In the genomic region with DNA sequence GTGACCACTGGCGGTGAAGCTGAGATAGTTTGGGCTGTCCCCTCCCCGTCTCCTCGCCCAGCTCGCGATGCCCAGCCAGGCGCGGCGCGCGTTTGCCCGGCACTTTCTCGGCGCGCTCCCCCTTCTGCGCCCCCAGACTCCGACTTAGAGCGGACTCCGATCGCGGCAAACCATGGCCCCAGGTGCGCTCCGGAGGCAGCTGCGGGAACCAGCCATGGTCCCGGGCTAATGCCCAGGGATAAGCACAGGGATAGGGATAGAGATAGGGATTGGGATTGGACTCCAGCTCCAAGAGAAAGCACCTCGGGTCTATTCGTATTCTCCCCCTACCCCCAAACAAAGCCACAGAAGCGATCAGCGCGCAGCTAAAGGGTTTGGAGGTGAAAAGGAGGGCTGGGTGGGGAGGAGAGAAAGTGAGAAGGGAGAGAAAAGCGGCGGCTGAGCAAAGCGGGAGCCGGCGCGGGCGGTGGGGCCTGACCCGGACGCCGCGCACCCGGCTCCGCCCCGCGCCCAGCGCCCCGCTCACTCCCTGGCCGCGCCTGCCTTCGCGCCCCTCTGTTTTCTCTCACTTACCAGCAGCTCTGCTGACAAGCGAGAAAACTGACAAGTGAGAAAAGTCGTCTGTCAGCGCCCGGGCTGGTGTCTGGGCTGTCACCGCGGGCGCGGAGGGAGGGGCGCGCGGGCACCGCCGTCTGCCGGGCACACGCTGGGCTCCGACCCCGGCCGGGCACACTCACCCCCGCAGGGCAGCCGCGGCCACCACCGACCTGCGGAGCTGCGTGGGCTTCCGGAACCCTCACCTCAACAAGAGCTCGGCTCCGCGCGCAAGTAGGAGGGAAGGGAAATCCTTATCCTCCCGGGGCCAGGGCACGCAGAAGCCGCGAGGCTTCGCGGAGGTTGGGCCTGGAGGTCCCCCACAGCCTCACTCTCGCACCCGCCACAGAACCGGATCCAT, we compare ENCODE assay signal across 9 cellular contexts. TPM values are rescaled to one million over a fixed set of nuclear protein-coding genes. Genes with fewer than 3 reads are reported as not detected.
DNase-seq lines count a peak whose midpoint lies in the region; ATAC-seq and TF ChIP-seq lines count a peak whose summit lies in the region.
"Had no signal": no experiment of that assay in that cellular context is flagged by ENCODE, and none has a peak within 500 bp of the region (broad histone marks: within the 10 kb centered on the region; RNA-seq: fewer than 3 reads in every experiment).

A gene (minus strand): TSS at position 2 of the 955 bp plus-strand sequence.

- H3K9me3 ChIP-seq in fibroblast of lung (ENCODE audit: control insufficient read depth, insufficient read depth, low read depth, low read length): no peaks in the 10 kb centered on the region
- no peaks in the 10 kb centered on the region for H3K9me3 ChIP-seq in muscle layer of duodenum (ENCODE audit: control insufficient read depth in 1 of 2, low read length in 2 of 2)
- no peaks in the 10 kb centered on the region for H3K9me3 ChIP-seq in uterus

- peak within 1 kb of the TSS; percentile 44 to 74 (median 56) for H3K4me3 ChIP-seq in fibroblast of lung (replicated peaks in 1 of 4; ENCODE audit: control extremely low read depth in 1 of 4, insufficient read depth in 1 of 4, low read depth in 3 of 4, low read length in 4 of 4)
- H3K4me3 ChIP-seq in muscle layer of duodenum (ENCODE audit: low read depth in 1 of 2, low read length in 2 of 2): peak within 1 kb of the TSS; percentile 49 to 77
- H3K4me3 ChIP-seq in uterus: peak within 1 kb of the TSS; percentile 42 to 70

- H3K27me3 ChIP-seq in fibroblast of lung (ENCODE audit: control insufficient read depth, insufficient read depth, low read length) (no peaks in the 10 kb centered on the region), muscle layer of duodenum (ENCODE audit: low read depth, low read length) (peaks cover 5% of the 10 kb centered on the region), uterus (no peaks in the 10 kb centered on the region)

- H3K36me3 ChIP-seq in fibroblast of lung (ENCODE audit: control insufficient read depth, insufficient read depth, low read length) (no peaks in the 10 kb centered on the region), muscle layer of duodenum (ENCODE audit: control insufficient read depth in 1 of 2, insufficient read depth in 2 of 2, low read length in 2 of 2) (no peaks in the 10 kb centered on the region), uterus (no peaks in the 10 kb centered on the region)

- no peaks in the 10 kb centered on the region for H4K20me1 ChIP-seq in fibroblast of lung (ENCODE audit: control insufficient read depth, extremely low read depth, insufficient read depth, low read length)

- TF ChIP-seq CTCF in fibroblast of lung (conservative IDR thresholded peaks at IDR 0.05 in 1 of 2, IDR thresholded peaks at IDR 0.05 in 1 of 2; ENCODE audit: low read depth in 1 of 2, low read length in 2 of 2) (no peak), uterus (IDR thresholded peaks at IDR 0.05) (no peak)

- peak within 1 kb of the TSS; percentile 59 for H3K4me2 ChIP-seq in fibroblast of lung (ENCODE audit: extremely low read depth, insufficient read depth, low read length)

- peak; percentile 21 to 49 for DNase-seq in NCI-H524 (lab: John Stamatoyannopoulos, UW)
- no peak for DNase-seq in NCI-H524 treated with DMSO at 0.1 percent for 48 hours (lab: John Stamatoyannopoulos, UW)
- peak in 1 of 2 donors; percentile 62 for DNase-seq in fibroblast of lung (ENCODE audit: low read depth in 2 of 2)
- DNase-seq in uterus: peak in 1 of 2 donors; percentile 22
- no peak for DNase-seq in stimulated activated CD4-positive, alpha-beta T cell treated with anti-CD3 and anti-CD28 coated beads, Interleukin-15, amount 100 ng/mL, for 24 hours
- DNase-seq in stimulated activated naive CD8-positive, alpha-beta T cell treated with anti-CD3 and anti-CD28 coated beads, Interleukin-15, Interleukin-2, amounts not matched to agents 100 U/mL and 50 U/mL, for 24 hours: no peak

- intact Hi-C loops in uterus (cut with DNase I; ENCODE audit: low total_unique reads): no loop called here

- H3K4me1 ChIP-seq in fibroblast of lung (ENCODE audit: control insufficient read depth, extremely low read depth, insufficient read depth, low read length) (no peaks in the 10 kb centered on the region), muscle layer of duodenum (ENCODE audit: control insufficient read depth in 1 of 2, insufficient read depth in 2 of 2, low read length in 2 of 2) (peaks cover 0 to 13% of the 10 kb centered on the region in 2 donors), uterus (no peaks in the 10 kb centered on the region)

- H2AFZ ChIP-seq in fibroblast of lung (ENCODE audit: low read length): peak within 1 kb of the TSS; percentile 55

- peak within 1 kb of the TSS; percentile 32 for H3K27ac ChIP-seq in fibroblast of lung (ENCODE audit: insufficient read depth, low read length)
- H3K27ac ChIP-seq in muscle layer of duodenum (ENCODE audit: low read length): no peak within 1 kb of the TSS
- H3K27ac ChIP-seq in uterus: peak within 1 kb of the TSS; percentile 29 to 80

- no peak for ATAC-seq in HG02588 (IDR thresholded peaks at IDR 0.05; ENCODE audit: unreplicated experiment)
- no peak for ATAC-seq in stimulated activated naive CD8-positive, alpha-beta T cell treated with anti-CD3 and anti-CD28 coated beads, Interleukin-15, Interleukin-2, amounts not matched to agents 100 U/mL and 50 U/mL, for 24 hours

- peak within 1 kb of the TSS; percentile 64 for H3K9ac ChIP-seq in fibroblast of lung (ENCODE audit: insufficient read depth, low read length)

- H3K79me2 ChIP-seq in fibroblast of lung (ENCODE audit: control insufficient read depth, insufficient read depth, low read length): peaks cover 13% of the 10 kb centered on the region

- no peak for TF ChIP-seq POLR2A in uterus (IDR thresholded peaks at IDR 0.05)

RNA-seq across cellular contexts. Expression of the gene that starts here (rescaled TPM):
- total RNA-seq in fibroblast of lung (23.4 and 27.6 TPM in 2 replicates), uterus (10 to 100 TPM in 3 of 4 donors, 1 to 10 TPM in 1; 5.9 to 26.4 (median 13.7) TPM)
- polyA plus RNA-seq in fibroblast of lung: 4.2 and 16.6 TPM in 2 replicates
- 4.4 and 22.6 TPM in 2 replicates for polyA plus RNA-seq in fibroblast of lung (2012)
- 17.6 and 41.4 TPM in 2 replicates for polyA minus RNA-seq in fibroblast of lung (ENCODE audit: low replicate concordance)
- total RNA-seq: T-helper 1 cell treated with Interleukin-12 subunit alpha and Interleukin-12 subunit beta and Interleukin-4 antibody, amounts not matched to agents 30 ng/mL and 1 ng/mL, for 36 hours had no signal

Comparison
In these comparisons a context has a peak if more than half of its experiments do, and no peak if none do; other contexts are left out.
1. DNase-seq: peak in NCI-H524 (2 of 2); none in NCI-H524 treated with DMSO at 0.1 percent for 48 hours (single experiment), stimulated activated CD4-positive, alpha-beta T cell treated with anti-CD3 and anti-CD28 coated beads, Interleukin-15, amount 100 ng/mL, for 24 hours (single experiment) and stimulated activated naive CD8-positive, alpha-beta T cell treated with anti-CD3 and anti-CD28 coated beads, Interleukin-15, Interleukin-2, amounts not matched to agents 100 U/mL and 50 U/mL, for 24 hours (single experiment).
2. Peak in every context shown above with its lines, with median percentiles within 50 percentile points of each other: H3K4me3 ChIP-seq.